In genomic region chr1:2049517-2050481, GRCh38 we compare ENCODE assay signal across 8 cellular contexts. TPM values are rescaled to one million over a fixed set of nuclear protein-coding genes. Genes with fewer than 3 reads are reported as not detected.
A peak's percentile ranks its signal among the peaks of the same experiment; 100 is the strongest.
DNase-seq lines count a peak whose midpoint lies in the region; ATAC-seq, FAIRE-seq and TF ChIP-seq lines count a peak whose summit lies in the region.

Gene PRKCZ, plus strand, starts transcription at chr1:2050411. Its CDS starts 220 bp downstream, at chr1:2050631.

- CTCF ChIA-PET in A673 (lab: Charles Lee): interaction anchor here (0.6 kb wide), 1 partner anchor 271 kb away, joined by 6 read pairs; no protein-coding TSS in a partner anchor

- no peak for TF ChIP-seq CTCF in A673 (conservative IDR thresholded peaks at IDR 0.05; ENCODE audit: low read depth, low read length)
- TF ChIP-seq CTCF in kidney (IDR thresholded peaks at IDR 0.05; ENCODE audit: borderline replicate concordance, extremely low read depth, insufficient read depth): peak; percentile 22

- H3K4me3 ChIP-seq in A673 (ENCODE audit: low read depth, low read length, poor library complexity, severe bottlenecking): peak within 1 kb of the TSS; percentile 54
- H3K4me3 ChIP-seq in kidney (ENCODE audit: low read length in 2 of 2): peak within 1 kb of the TSS; percentile 50 to 72

- FAIRE-seq in kidney (lab: Jason Lieb, UNC): no peak

- H3K27me3 ChIP-seq in A673 (replicated peaks; ENCODE audit: insufficient read depth, low read depth, low read length, poor library complexity): peaks cover 41% of the 10 kb centered on the region

- DNase-seq in A673 (ENCODE audit: low spot score) (peak; percentile 60), NCI-H128 (lab: John Stamatoyannopoulos, UW; ENCODE audit: unreplicated experiment) (peak; percentile 93), UCSD-AML1 (lab: John Stamatoyannopoulos, UW; ENCODE audit: unreplicated experiment) (peak; percentile 94), T47D (ENCODE audit: low read depth in 1 of 2, low spot score in 1 of 2) (peak; percentile 86 to 95), kidney (peak; percentile 97)
- peak; percentile 92 to 94 for DNase-seq in stimulated activated CD4-positive, alpha-beta T cell treated with anti-CD3 and anti-CD28 coated beads, Interleukin-2, amount 100 ng/mL, for 24 hours

- H3K36me3 ChIP-seq in A673 (ENCODE audit: insufficient read depth, low read length, poor library complexity, severe bottlenecking) (no peaks in the 10 kb centered on the region), kidney (ENCODE audit: control insufficient read depth in 1 of 2, insufficient read depth in 2 of 2, low read length in 2 of 2) (no peaks in the 10 kb centered on the region)

- peak within 1 kb of the TSS in 1 of 2 donors; percentile 78 for H3K9ac ChIP-seq in kidney (ENCODE audit: low read length in 2 of 2)

- in situ Hi-C loops in T47D (cut with HindIII; ENCODE audit: low pct_unique_long_range_greater_than_20kb, low sequenced_read_pairs): no loop called here

- no peak within 1 kb of the TSS for H3K27ac ChIP-seq in A673 (ENCODE audit: low read depth, low read length, poor library complexity, severe bottlenecking)
- H3K27ac ChIP-seq in kidney (ENCODE audit: low read depth in 2 of 2, low read length in 2 of 2): peak within 1 kb of the TSS; percentile 75 to 80

- no TSS peak for BruUV-seq in A673 (replicated peaks; lab: Mats Ljungman, UMichigan)

- H3K9me3 ChIP-seq in A673 (ENCODE audit: low read depth, low read length, poor library complexity, severe bottlenecking) (no peaks in the 10 kb centered on the region), kidney (ENCODE audit: control insufficient read depth in 1 of 2, low read length in 2 of 2) (no peaks in the 10 kb centered on the region)

- POLR2A ChIA-PET in A673 (lab: Charles Lee; ENCODE audit: low non-redundant PET): interaction anchor here (0.6 kb wide), 1 partner anchor 45 kb away, joined by 12 read pairs; no protein-coding TSS in a partner anchor

- H3K4me1 ChIP-seq in A673 (ENCODE audit: insufficient read depth, low read length, poor library complexity, severe bottlenecking): no peaks in the 10 kb centered on the region
- H3K4me1 ChIP-seq in kidney (ENCODE audit: control insufficient read depth in 1 of 2, insufficient read depth in 1 of 2, low read depth in 1 of 2, low read length in 2 of 2): peaks cover 5 to 20% of the 10 kb centered on the region in 2 donors

- ATAC-seq in GM19328 (IDR thresholded peaks at IDR 0.05; ENCODE audit: unreplicated experiment): peak; percentile 84
- ATAC-seq in GM19395 (IDR thresholded peaks at IDR 0.05; ENCODE audit: unreplicated experiment): no peak

- intact Hi-C loops in A673 (cut with micrococcal nuclease; ENCODE audit: unreplicated experiment): no loop called here
- intact Hi-C loops in kidney (cut with DNase I): loop anchor here (10.0 kb wide), 1 partner anchor 95 kb away; no protein-coding TSS in a partner anchor

RNA-seq across cellular contexts. Expression of gene PRKCZ, which starts in this region (rescaled TPM):
- 1.9 and 3.2 TPM in 2 replicates for total RNA-seq in A673 (2021)
- total RNA-seq in kidney: 24.7 TPM
- 42.4 TPM for polyA plus RNA-seq in kidney (ENCODE audit: insufficient read depth, low read depth, low replicate concordance)
